ENCODE assay signal across 31 cellular contexts in the genomic region with DNA sequence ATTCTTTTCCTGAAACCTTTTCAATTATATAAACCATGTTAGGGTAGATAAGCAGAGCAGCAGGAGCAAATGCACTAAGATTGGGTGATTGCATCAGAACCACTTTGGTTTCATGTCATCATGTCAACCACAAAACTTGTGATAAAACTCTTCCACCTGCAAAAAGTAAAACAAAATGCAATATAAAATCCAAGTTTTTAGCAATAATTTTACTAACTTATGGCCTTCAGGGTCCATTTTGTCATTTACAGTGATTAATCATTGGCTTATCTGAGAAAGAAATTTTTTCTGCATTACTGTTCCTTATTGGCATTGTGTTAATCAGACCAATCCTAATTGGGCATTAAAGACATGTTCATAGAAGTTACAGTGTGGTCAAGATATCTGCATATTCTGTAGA.
"Had no signal": no experiment of that assay in that cellular context is flagged by ENCODE, and none has a peak within 500 bp of the region (broad histone marks: within the 10 kb centered on the region; RNA-seq: fewer than 3 reads in every experiment).

No MANE protein-coding gene starts in this region.

- ATAC-seq: activated CD8-positive, alpha-beta memory T cell treated with anti-CD3 and anti-CD28 coated beads, Interleukin-2, amount 10 ng/mL, durations not matched to agents 7 days and 5 days; activated CD8-positive, alpha-beta T cell treated with anti-CD3 and anti-CD28 coated beads, Interleukin-2, amount 10 ng/mL, durations not matched to agents 7 days and 5 days; activated naive CD8-positive, alpha-beta T cell treated with anti-CD3 and anti-CD28 coated beads, Interleukin-2, amount 50 U/mL, for 24 hours; WTC11 had no signal

- H3K4me1 ChIP-seq: colonic mucosa had no signal

- H3K36me3 ChIP-seq: adrenal gland, breast epithelium, cardiac muscle cell, colonic mucosa, esophagus squamous epithelium had no signal

- H3K9me3 ChIP-seq: adrenal gland, breast epithelium, colonic mucosa, esophagus squamous epithelium had no signal

- FAIRE-seq: endometrium, frontal cortex, TTC549 had no signal

- H3K4me3 ChIP-seq: adrenal gland, breast epithelium, cardiac muscle cell, colonic mucosa, esophagus squamous epithelium had no signal

- H3K27ac ChIP-seq: adrenal gland, breast epithelium, cardiac muscle cell, colonic mucosa, epithelial cell of prostate, esophagus squamous epithelium, VCaP had no signal

- DNase-seq: activated CD4-positive, alpha-beta memory T cell treated with anti-CD3 and anti-CD28 coated beads for 36 hours; activated CD4-positive, alpha-beta T cell treated with anti-CD3 and anti-CD28 coated beads for 1 hour; activated CD4-positive, alpha-beta T cell treated with anti-CD3 and anti-CD28 coated beads for 4 hours; activated CD8-positive, alpha-beta memory T cell treated with anti-CD3 and anti-CD28 coated beads, Interleukin-2, amount 10 ng/mL, durations not matched to agents 7 days and 5 days; activated CD8-positive, alpha-beta memory T cell treated with anti-CD3 and anti-CD28 coated beads, Interleukin-2, amount 50 U/mL, for 4 hours; activated CD8-positive, alpha-beta T cell treated with anti-CD3 and anti-CD28 coated beads, Interleukin-2, amount 10 ng/mL, durations not matched to agents 7 days and 5 days; activated effector memory CD4-positive, alpha-beta T cell treated with anti-CD3 and anti-CD28 coated beads, Interleukin-2, amount 50 U/mL, for 16 hours; activated naive CD4-positive, alpha-beta T cell treated with anti-CD3 and anti-CD28 coated beads for 36 hours; activated naive CD8-positive, alpha-beta T cell treated with anti-CD3 and anti-CD28 coated beads for 36 hours; activated naive CD8-positive, alpha-beta T cell treated with anti-CD3 and anti-CD28 coated beads, Interleukin-2, amount 50 U/mL, for 24 hours; activated T-cell treated with anti-CD3 and anti-CD28 coated beads, Interleukin-2, amount 50 U/mL, for 1 hour; activated T-cell treated with anti-CD3 and anti-CD28 coated beads, Interleukin-2, amount 50 U/mL, for 48 hours; adrenal gland; amygdala; aorta; central memory CD4-positive, alpha-beta T cell; cerebellar nuclear complex; colonic mucosa; effector CD8-positive, alpha-beta T cell; esophagus squamous epithelium; foreskin fibroblast; head of caudate nucleus; T-helper 2 cell had no signal

- H3K27me3 ChIP-seq: adrenal gland, cardiac muscle cell, colonic mucosa, esophagus squamous epithelium had no signal
